1 cellular context compared by ENCODE assay signal in the genomic region with DNA sequence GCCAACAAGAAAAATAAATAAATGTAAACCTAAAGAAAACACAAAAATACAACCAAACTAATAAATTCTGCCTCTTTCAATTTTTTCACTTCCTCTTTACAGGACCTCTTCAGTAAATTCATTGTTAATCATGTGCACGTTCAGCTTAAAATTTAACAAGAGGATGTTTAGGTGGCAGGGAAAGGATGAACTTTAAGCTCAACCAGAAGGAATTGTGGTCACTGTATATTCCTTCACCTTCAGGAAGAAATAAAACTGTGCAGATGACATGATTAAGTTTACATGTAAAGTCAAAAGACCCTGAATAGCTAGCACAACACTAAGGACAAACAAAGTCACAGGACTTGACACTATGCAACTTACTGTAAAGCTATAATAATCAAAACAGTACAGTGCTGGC.
TF ChIP-seq lines count a peak whose summit lies in the region.

No MANE protein-coding gene starts in this region.

TF ChIP-seq in HEK293T, 16 proteins besides CTCF, POLR2A, EP300 and RAD21 (continued from another document):
- TF ChIP-seq, protein P1, sequence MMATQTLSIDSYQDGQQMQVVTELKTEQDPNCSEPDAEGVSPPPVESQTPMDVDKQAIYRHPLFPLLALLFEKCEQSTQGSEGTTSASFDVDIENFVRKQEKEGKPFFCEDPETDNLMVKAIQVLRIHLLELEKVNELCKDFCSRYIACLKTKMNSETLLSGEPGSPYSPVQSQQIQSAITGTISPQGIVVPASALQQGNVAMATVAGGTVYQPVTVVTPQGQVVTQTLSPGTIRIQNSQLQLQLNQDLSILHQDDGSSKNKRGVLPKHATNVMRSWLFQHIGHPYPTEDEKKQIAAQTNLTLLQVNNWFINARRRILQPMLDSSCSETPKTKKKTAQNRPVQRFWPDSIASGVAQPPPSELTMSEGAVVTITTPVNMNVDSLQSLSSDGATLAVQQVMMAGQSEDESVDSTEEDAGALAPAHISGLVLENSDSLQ (IDR thresholded peaks at IDR 0.05) = no peak
- TF ChIP-seq ELF4 (IDR thresholded peaks at IDR 0.05) = no peak
